Comparison of ENCODE assay signal across 10 cellular contexts in the genomic region with DNA sequence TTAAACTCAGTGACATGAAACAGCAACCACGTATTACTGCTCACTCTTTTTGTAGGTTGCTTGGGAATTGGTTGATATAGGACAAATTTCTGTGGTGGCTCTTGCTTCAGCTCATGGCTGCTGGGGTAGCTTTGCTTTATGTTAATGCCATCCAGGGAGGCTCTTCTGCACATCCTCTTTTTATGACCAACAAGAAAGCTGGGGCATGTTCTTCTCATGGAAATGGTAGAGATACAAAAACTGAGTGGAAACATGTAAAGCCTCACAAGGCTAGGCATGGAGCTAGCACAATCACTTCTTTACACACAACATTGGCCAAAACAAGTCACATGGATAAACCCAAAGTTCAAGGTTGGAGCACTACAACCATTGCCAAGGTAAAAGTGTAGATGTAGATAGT.
"Had no signal": no experiment of that assay in that cellular context is flagged by ENCODE, and none has a peak within 500 bp of the region (broad histone marks: within the 10 kb centered on the region; RNA-seq: fewer than 3 reads in every experiment).

No MANE protein-coding gene starts in this region.

- H3K4me1 ChIP-seq: HAP-1 had no signal

- H3K9me3 ChIP-seq: HAP-1 had no signal

- H3K4me3 ChIP-seq: GM23248, HAP-1, K562 had no signal

- H3K9ac ChIP-seq: GM23248 had no signal

- H3K27ac ChIP-seq: GM23248, HL-60 had no signal

- H3K36me3 ChIP-seq: HAP-1 had no signal

- ATAC-seq: HCT116, HepG2, K562 had no signal

- DNase-seq: GM23248, GOT3, H7, HFFc6, KG1 had no signal

- H2AFZ ChIP-seq: GM23248 had no signal

- FAIRE-seq: HepG2, K562 had no signal
